In genomic region chr5:17105744-17106450, GRCh38 we compare ENCODE assay signal across 13 cellular contexts.
DNase-seq lines count a peak whose midpoint lies in the region; ATAC-seq, FAIRE-seq and TF ChIP-seq lines count a peak whose summit lies in the region.
"Had no signal": no experiment of that assay in that cellular context is flagged by ENCODE, and none has a peak within 500 bp of the region (broad histone marks: within the 10 kb centered on the region; RNA-seq: fewer than 3 reads in every experiment).

No MANE protein-coding gene starts in this region.

- H3K36me3 ChIP-seq in upper lobe of right lung: no peaks in the 10 kb centered on the region
- no peaks in the 10 kb centered on the region for H3K36me3 ChIP-seq in kidney (ENCODE audit: control insufficient read depth in 1 of 2, insufficient read depth in 2 of 2, low read length in 2 of 2)
- H3K36me3 ChIP-seq: adrenal gland, HAP-1, sigmoid colon, SJCRH30 had no signal

- peak; percentile 61 for DNase-seq in HCEC 1CT
- DNase-seq in astrocyte of the spinal cord (ENCODE audit: low read depth, low spot score): peak; percentile 61
- DNase-seq in Right ventricle myocardium superior: peak; percentile 55
- DNase-seq in upper lobe of right lung: no peak
- no peak for DNase-seq in NCI-H2196 (lab: John Stamatoyannopoulos, UW; ENCODE audit: unreplicated experiment)
- no peak for DNase-seq in iPS-NIHi7 (ENCODE audit: extremely low spot score)
- no peak for DNase-seq in kidney
- DNase-seq: effector CD8-positive, alpha-beta T cell; NCI-H1436; sigmoid colon; SJCRH30 had no signal

- no peak for TF ChIP-seq CTCF in astrocyte of the spinal cord (IDR thresholded peaks at IDR 0.05; ENCODE audit: low read depth, low read length)
- no peak for TF ChIP-seq CTCF in upper lobe of right lung (IDR thresholded peaks at IDR 0.05)
- TF ChIP-seq CTCF in kidney (IDR thresholded peaks at IDR 0.05; ENCODE audit: borderline replicate concordance, extremely low read depth, insufficient read depth): no peak

- FAIRE-seq in kidney (lab: Jason Lieb, UNC): no peak

- no peaks in the 10 kb centered on the region for H3K27me3 ChIP-seq in upper lobe of right lung
- H3K27me3 ChIP-seq: adrenal gland, sigmoid colon, SJCRH30 had no signal

- H3K27ac ChIP-seq in upper lobe of right lung (no peak overlapping the region), kidney (ENCODE audit: low read depth in 2 of 2, low read length in 2 of 2) (no peak overlapping the region)
- H3K27ac ChIP-seq: adrenal gland, sigmoid colon, SJCRH30 had no signal

- H3K9me3 ChIP-seq in upper lobe of right lung: no peaks in the 10 kb centered on the region
- H3K9me3 ChIP-seq in kidney (ENCODE audit: control insufficient read depth in 1 of 2, low read length in 2 of 2): no peaks in the 10 kb centered on the region
- H3K9me3 ChIP-seq: adrenal gland, HAP-1, sigmoid colon, SJCRH30 had no signal

- in situ Hi-C loops in astrocyte of the spinal cord (cut with HindIII; ENCODE audit: low sequenced_read_pairs): no loop called here

- H3K4me3 ChIP-seq in astrocyte of the spinal cord (ENCODE audit: low read depth, low read length): no peak overlapping the region
- no peak overlapping the region for H3K4me3 ChIP-seq in upper lobe of right lung
- H3K4me3 ChIP-seq in kidney (ENCODE audit: low read length in 2 of 2): no peak overlapping the region
- H3K4me3 ChIP-seq: adrenal gland, HAP-1, sigmoid colon, SJCRH30 had no signal

- ATAC-seq in Right ventricle myocardium superior (ENCODE audit: poor library complexity) (peak; percentile 62), upper lobe of right lung (peak; percentile 49)

- intact Hi-C loops in Right ventricle myocardium superior (cut with DNase I): no loop called here
- intact Hi-C loops in upper lobe of right lung (cut with DNase I): no loop called here
- intact Hi-C loops in kidney (cut with DNase I): no loop called here

- H3K4me1 ChIP-seq in upper lobe of right lung: peaks cover 9% of the 10 kb centered on the region
- H3K4me1 ChIP-seq in kidney (ENCODE audit: control insufficient read depth in 1 of 2, insufficient read depth in 1 of 2, low read depth in 1 of 2, low read length in 2 of 2): no peaks in the 10 kb centered on the region
- H3K4me1 ChIP-seq: adrenal gland, sigmoid colon, SJCRH30 had no signal

- no peak overlapping the region for H3K9ac ChIP-seq in kidney (ENCODE audit: low read length in 2 of 2)

Comparison
In these comparisons a context has a peak if more than half of its experiments do, and no peak if none do; other contexts are left out.
1. DNase-seq: peak in HCEC 1CT (single experiment), astrocyte of the spinal cord (single experiment) and Right ventricle myocardium superior (single experiment); none in upper lobe of right lung (single experiment), NCI-H2196 (single experiment), iPS-NIHi7 (single experiment) and kidney (single experiment).